Comparison of ENCODE assay signal across 9 cellular contexts in the genomic region with DNA sequence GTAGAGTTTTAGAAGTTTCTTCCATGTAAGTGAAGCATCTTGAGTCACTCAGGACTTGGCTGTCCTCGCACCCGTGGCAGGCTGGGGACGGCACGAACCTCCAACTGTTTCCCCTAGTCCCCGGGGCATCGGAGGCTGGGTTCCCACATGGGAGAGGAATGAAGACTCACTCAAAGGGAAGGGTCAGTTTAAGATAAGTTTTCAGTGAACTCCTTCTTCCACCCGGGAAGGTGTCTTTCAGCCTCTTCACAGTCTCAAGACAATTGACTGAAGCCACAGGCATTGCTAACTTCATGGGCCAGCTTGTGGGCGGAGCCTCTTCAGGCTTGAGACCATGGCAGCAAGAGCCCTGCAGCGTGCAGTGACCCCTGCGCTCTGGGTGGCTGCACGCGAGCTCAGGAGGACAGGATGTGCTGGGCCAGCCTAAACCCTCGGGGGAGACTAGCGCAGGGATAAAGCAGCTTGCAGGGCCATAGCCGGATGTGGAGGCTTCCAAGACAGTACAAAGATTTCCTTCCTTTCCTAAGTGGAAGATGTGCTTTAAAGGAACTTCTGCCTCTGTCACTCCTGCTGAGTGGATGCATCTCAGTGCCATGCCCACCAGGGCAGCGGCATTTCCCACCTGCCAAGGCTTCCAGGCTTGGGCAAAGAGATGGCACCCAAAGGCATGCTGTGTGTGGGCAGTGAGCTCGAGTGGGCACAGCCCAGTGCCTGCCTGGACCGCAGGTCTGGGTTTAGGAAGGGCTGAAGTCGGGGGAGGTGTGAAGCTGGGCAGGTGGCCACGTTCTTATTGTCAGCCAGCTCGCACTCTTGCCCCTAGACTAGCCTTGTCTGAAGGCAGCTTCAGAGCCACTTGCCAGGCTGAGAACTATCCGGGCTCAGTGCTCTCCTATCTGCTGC. TPM values are rescaled to one million over a fixed set of nuclear protein-coding genes. Genes with fewer than 3 reads are reported as not detected.
DNase-seq lines count a peak whose midpoint lies in the region; ATAC-seq, FAIRE-seq and TF ChIP-seq lines count a peak whose summit lies in the region.
"Had no signal": no experiment of that assay in that cellular context is flagged by ENCODE, and none has a peak within 500 bp of the region (broad histone marks: within the 10 kb centered on the region; RNA-seq: fewer than 3 reads in every experiment).

No MANE protein-coding gene starts in this region.

- in situ Hi-C loops in brain microvascular endothelial cell (cut with HindIII; ENCODE audit: low pct_ligation_motif_present, low sequenced_read_pairs) = no loop called here
- in situ Hi-C loops in HepG2 (cut with HindIII; ENCODE audit: extremely low pct_ligation_motif_present, low pct_unique_long_range_greater_than_20kb) = no loop called here

- no TSS peak for BruUV-seq in HepG2 (replicated peaks; lab: Mats Ljungman, UMichigan)

- peaks cover 19% of the 10 kb centered on the region for H3K36me3 Mint-ChIP-seq in activated CD4-positive, alpha-beta memory T cell treated with anti-CD3 and anti-CD28 coated beads, Interleukin-2, amount 10 ng/mL, durations not matched to agents 7 days and 5 days (ENCODE audit: low read depth)

- ATAC-seq in HepG2 = no peak

- peaks cover 30% of the 10 kb centered on the region for H3K4me1 ChIP-seq in HepG2 (ENCODE audit: insufficient read depth, low read length)

- H3K4me3 Mint-ChIP-seq in activated CD4-positive, alpha-beta memory T cell treated with anti-CD3 and anti-CD28 coated beads, Interleukin-2, amount 10 ng/mL, durations not matched to agents 7 days and 5 days = no peak overlapping the region

- no peak overlapping the region for H3K9ac ChIP-seq in HepG2 (ENCODE audit: insufficient read depth, low read depth, low read length)

- POLR2A ChIA-PET in AG04450 (lab: Yijun Ruan, JAX) (interaction anchor here (0.9 to 1.2 kb wide), 2 partner anchors 62 to 239 kb away, joined by 5 read pairs; no protein-coding TSS in a partner anchor), HepG2 (lab: Yijun Ruan, JAX) (no interaction called here)
- POLR2A ChIA-PET in activated CD4-positive, alpha-beta memory T cell treated with anti-CD3 and anti-CD28 coated beads, Interleukin-2, amount 10 ng/mL, durations not matched to agents 7 days and 5 days (lab: Charles Lee) = interaction anchor here (0.8 kb wide), 1 partner anchor 9 kb away, joined by 3 read pairs; no protein-coding TSS in a partner anchor

- H3K27me3 ChIP-seq in AG04450 (ENCODE audit: control insufficient read depth, insufficient read depth, low read length) (no peaks in the 10 kb centered on the region), brain microvascular endothelial cell (replicated peaks) (no peaks in the 10 kb centered on the region), HepG2 (ENCODE audit: control insufficient read depth in 1 of 2, insufficient read depth in 2 of 2, low read length in 2 of 2) (peaks cover 0 to 4% of the 10 kb centered on the region in 2 experiments; a peak in 1 of 5 replicates)

- H3K4me1 Mint-ChIP-seq in activated CD4-positive, alpha-beta memory T cell treated with anti-CD3 and anti-CD28 coated beads, Interleukin-2, amount 10 ng/mL, durations not matched to agents 7 days and 5 days = no peaks in the 10 kb centered on the region

- no peaks in the 10 kb centered on the region for H3K27me3 Mint-ChIP-seq in activated CD4-positive, alpha-beta memory T cell treated with anti-CD3 and anti-CD28 coated beads, Interleukin-2, amount 10 ng/mL, durations not matched to agents 7 days and 5 days

- no peak for FAIRE-seq in HepG2 (lab: Jason Lieb, UNC)
- FAIRE-seq: A204.1 had no signal

- no peak overlapping the region for H3K27ac Mint-ChIP-seq in activated CD4-positive, alpha-beta memory T cell treated with anti-CD3 and anti-CD28 coated beads, Interleukin-2, amount 10 ng/mL, durations not matched to agents 7 days and 5 days

- TF ChIP-seq POLR2A in HepG2 (IDR thresholded peaks at IDR 0.05; ENCODE audit: insufficient read depth in 1 of 2, low read depth in 2 of 2, low read length in 2 of 2) = no peak

- CTCF ChIA-PET in AG04450 (lab: Charles Lee) (interaction anchor here (0.9 to 1.8 kb wide), 5 partner anchors 10 to 239 kb away, joined by 3 to 8 read pairs (median 4); no protein-coding TSS in a partner anchor), HepG2 (lab: Yijun Ruan, JAX; ENCODE audit: low intra/inter-chr PET ratio, low total read pairs) (no interaction called here)
- CTCF ChIA-PET in activated CD4-positive, alpha-beta memory T cell treated with anti-CD3 and anti-CD28 coated beads, Interleukin-2, amount 10 ng/mL, durations not matched to agents 7 days and 5 days (lab: Charles Lee) = interaction anchor here (0.9 kb wide), 1 partner anchor 52 kb away, joined by 3 read pairs; no protein-coding TSS in a partner anchor

- no peak for TF ChIP-seq RAD21 in HepG2 (CRISPR knock-in tag; IDR thresholded peaks at IDR 0.05)

- no peak overlapping the region for H2AFZ ChIP-seq in HepG2 (ENCODE audit: low read length)

- H3K36me3 ChIP-seq in brain microvascular endothelial cell (replicated peaks) = peaks cover 41% of the 10 kb centered on the region
- H3K36me3 ChIP-seq in HepG2 (replicated peaks in 1 of 2; ENCODE audit: control insufficient read depth in 1 of 2, insufficient read depth in 2 of 2, low read length in 2 of 2) = peaks cover 18 to 38% of the 10 kb centered on the region in 2 experiments

- H3K4me2 ChIP-seq in HepG2 (ENCODE audit: low read depth, low read length) = no peak overlapping the region

- 92% methylated on average over 16 of the region's 22 CpGs for WGBS in HepG2 (ENCODE audit: low lambda C conversion rate)

- DNase-seq in AG04450 (ENCODE audit: low read depth, low spot score) (no peak), brain microvascular endothelial cell (peak; percentile 25), HepG2 (ENCODE audit: low spot score) (no peak), DMS 273 (lab: John Stamatoyannopoulos, UW; ENCODE audit: unreplicated experiment) (no peak)
- no peak for DNase-seq in stimulated activated CD4-positive, alpha-beta T cell treated with anti-CD3 and anti-CD28 coated beads, Interleukin-4, amount 100 ng/mL, for 4 hours
- no peak for DNase-seq in activated CD4-positive, alpha-beta memory T cell treated with anti-CD3 and anti-CD28 coated beads, Interleukin-2, amount 10 ng/mL, durations not matched to agents 7 days and 5 days
- DNase-seq: activated effector memory CD4-positive, alpha-beta T cell treated with anti-CD3 and anti-CD28 coated beads, Interleukin-2, amount 50 U/mL, for 16 hours; occipital lobe had no signal

- intact Hi-C loops in HepG2 (cut with micrococcal nuclease; ENCODE audit: unreplicated experiment) = no loop called here

- H3K79me2 ChIP-seq in HepG2 (ENCODE audit: insufficient read depth, low read length) = no peaks in the 10 kb centered on the region

- TF ChIP-seq EP300 in HepG2 (IDR thresholded peaks at IDR 0.05; ENCODE audit: low read depth in 2 of 2, low read length in 2 of 2) (no peak), HepG2 (CRISPR knock-in tag; IDR thresholded peaks at IDR 0.05; ENCODE audit: borderline replicate concordance) (no peak)

- no peaks in the 10 kb centered on the region for H4K20me1 ChIP-seq in HepG2 (ENCODE audit: insufficient read depth, low read length)

- H3K9me3 Mint-ChIP-seq in activated CD4-positive, alpha-beta memory T cell treated with anti-CD3 and anti-CD28 coated beads, Interleukin-2, amount 10 ng/mL, durations not matched to agents 7 days and 5 days = no peaks in the 10 kb centered on the region

- H3K27ac ChIP-seq in AG04450 (ENCODE audit: low read depth, low read length) (peak overlapping the region; percentile 31), brain microvascular endothelial cell (peak overlapping the region; percentile 65), HepG2 (ENCODE audit: extremely low read length, insufficient read depth, low read length) (no peak overlapping the region)

- no peak for TF ChIP-seq CTCF in AG04450 (IDR thresholded peaks at IDR 0.05; ENCODE audit: low read depth, low read length)
- no peak for TF ChIP-seq CTCF in brain microvascular endothelial cell (IDR thresholded peaks at IDR 0.05; ENCODE audit: low read depth, low read length, missing control alignments)
- no peak for TF ChIP-seq CTCF in HepG2 (CRISPR knock-in tag; IDR thresholded peaks at IDR 0.05)

- no peak overlapping the region for H3K4me3 ChIP-seq in AG04450 (ENCODE audit: low read depth, low read length)
- no peak overlapping the region for H3K4me3 ChIP-seq in brain microvascular endothelial cell (ENCODE audit: low read depth, low read length)
- no peak overlapping the region for H3K4me3 ChIP-seq in HepG2 (replicated peaks in 1 of 3; ENCODE audit: insufficient read depth in 1 of 3, low read depth in 2 of 3, low read length in 3 of 3)

- H3K9me3 ChIP-seq in AG04450 (ENCODE audit: control insufficient read depth, insufficient read depth, low read length) = no peaks in the 10 kb centered on the region
- no peaks in the 10 kb centered on the region for H3K9me3 ChIP-seq in HepG2 (ENCODE audit: low read length)

RNA-seq across cellular contexts. Expression of a gene that starts 32.9 kb away (rescaled TPM):
- 40.6 and 48.6 TPM in 2 replicates for polyA plus RNA-seq in AG04450 (2011; rRNA removed)
- 39.5 and 40.5 TPM in 2 replicates for polyA minus RNA-seq in AG04450 (2011; rRNA and poly(A)+ RNA removed)
- 31.6 and 31.9 TPM in 2 replicates for total RNA-seq in HepG2 (2016; rRNA removed; fragmentation: Illumina TruSeq; extraction: Trizol)
- 9.2 and 10.5 TPM in 2 replicates for total RNA-seq in HepG2 (2016; cell fraction: cytosol; rRNA removed; fragmentation: Illumina TruSeq; extraction: Trizol; ENCODE audit: low read depth)
- total RNA-seq in HepG2 (2016; cell fraction: insoluble cytoplasmic fraction; rRNA removed; fragmentation: Illumina TruSeq; extraction: Trizol) = 23.6 and 33.0 TPM in 2 replicates
- 9.1 and 9.4 TPM in 2 replicates for total RNA-seq in HepG2 (2016; cell fraction: membrane; rRNA removed; fragmentation: Illumina TruSeq; extraction: Trizol)
- total RNA-seq in HepG2 (2016; cell fraction: nucleus; rRNA removed; fragmentation: Illumina TruSeq; extraction: Trizol) = 42.7 and 45.7 TPM in 2 replicates
- 56.1 and 59.4 TPM in 2 replicates for polyA plus RNA-seq in HepG2 (2011; rRNA removed)
- polyA plus RNA-seq in HepG2 (2011; cell fraction: cytosol; rRNA removed) = 22.8 and 28.5 TPM in 2 replicates
- polyA plus RNA-seq in HepG2 (2011; cell fraction: nucleus; rRNA removed) = 197 and 240 TPM in 2 replicates
- 26.0 and 29.4 TPM in 2 replicates for polyA plus RNA-seq in HepG2 (2012)
- polyA plus RNA-seq in HepG2 (2016; cell fraction: cytosol; fragmentation: Illumina TruSeq; extraction: Trizol; ENCODE audit: low read depth) = 2.5 and 3.3 TPM in 2 replicates
- 30.7 and 39.2 TPM in 2 replicates for polyA plus RNA-seq in HepG2 (2016; cell fraction: insoluble cytoplasmic fraction; fragmentation: Illumina TruSeq; extraction: Trizol; ENCODE audit: low read depth)
- polyA plus RNA-seq in HepG2 (2016; cell fraction: membrane; fragmentation: Illumina TruSeq; extraction: Trizol; ENCODE audit: low read depth) = 6.2 and 7.6 TPM in 2 replicates
- 66.3 and 80.1 TPM in 2 replicates for polyA plus RNA-seq in HepG2 (2016; cell fraction: nucleus; fragmentation: Illumina TruSeq; extraction: Trizol; ENCODE audit: insufficient read depth, low read depth)
- polyA minus RNA-seq in HepG2 (2011; rRNA and poly(A)+ RNA removed; ENCODE audit: low replicate concordance) = 22.5 and 39.0 TPM in 2 replicates
- 15.4 and 16.6 TPM in 2 replicates for polyA minus RNA-seq in HepG2 (2011; cell fraction: cytosol; rRNA and poly(A)+ RNA removed)
- polyA minus RNA-seq in HepG2 (2011; cell fraction: nucleus; rRNA and poly(A)+ RNA removed) = 108 and 114 TPM in 2 replicates
- total RNA-seq in activated CD4-positive, alpha-beta memory T cell treated with anti-CD3 and anti-CD28 coated beads, Interleukin-2, amount 10 ng/mL, durations not matched to agents 7 days and 5 days = 10 to 100 TPM; 62.5 to 66.3 TPM

RNA-seq across cellular contexts. Expression of a gene that starts 36.9 kb away (rescaled TPM):
- polyA plus RNA-seq in AG04450 (2011; rRNA removed) = 5.5 and 6.1 TPM in 2 replicates
- polyA minus RNA-seq in AG04450 (2011; rRNA and poly(A)+ RNA removed) = 4.2 and 5.0 TPM in 2 replicates
- total RNA-seq in HepG2 (2016; rRNA removed; fragmentation: Illumina TruSeq; extraction: Trizol) = 0.21 and 0.33 TPM in 2 replicates
- 0.97 and 1.2 TPM in 2 replicates for total RNA-seq in HepG2 (2016; cell fraction: cytosol; rRNA removed; fragmentation: Illumina TruSeq; extraction: Trizol; ENCODE audit: low read depth)
- 0.16 and 0.22 TPM in 2 replicates for total RNA-seq in HepG2 (2016; cell fraction: insoluble cytoplasmic fraction; rRNA removed; fragmentation: Illumina TruSeq; extraction: Trizol)
- 0.77 and 1.3 TPM in 2 replicates for total RNA-seq in HepG2 (2016; cell fraction: membrane; rRNA removed; fragmentation: Illumina TruSeq; extraction: Trizol)
- 0.12 and 0.13 TPM in 2 replicates for total RNA-seq in HepG2 (2016; cell fraction: nucleus; rRNA removed; fragmentation: Illumina TruSeq; extraction: Trizol)
- 1.9 and 2.5 TPM in 2 replicates for polyA plus RNA-seq in HepG2 (2011; rRNA removed)
- 0.96 and 1.0 TPM in 2 replicates for polyA plus RNA-seq in HepG2 (2011; cell fraction: cytosol; rRNA removed)
- polyA plus RNA-seq in HepG2 (2011; cell fraction: nucleus; rRNA removed) = 1.5 and 1.6 TPM in 2 replicates
- 0.58 and 1.1 TPM in 2 replicates for polyA plus RNA-seq in HepG2 (2012)
- polyA plus RNA-seq in HepG2 (2016; cell fraction: cytosol; fragmentation: Illumina TruSeq; extraction: Trizol; ENCODE audit: low read depth) = 0.79 and 1.7 TPM in 2 replicates
- polyA plus RNA-seq in HepG2 (2016; cell fraction: insoluble cytoplasmic fraction; fragmentation: Illumina TruSeq; extraction: Trizol; ENCODE audit: low read depth) = 0.34 and 0.50 TPM in 2 replicates
- 1.0 and 1.3 TPM in 2 replicates for polyA plus RNA-seq in HepG2 (2016; cell fraction: membrane; fragmentation: Illumina TruSeq; extraction: Trizol; ENCODE audit: low read depth)
- polyA plus RNA-seq in HepG2 (2016; cell fraction: nucleus; fragmentation: Illumina TruSeq; extraction: Trizol; ENCODE audit: insufficient read depth, low read depth) = 0.42 and 0.67 TPM in 2 replicates
- 0.72 and 0.86 TPM in 2 replicates for polyA minus RNA-seq in HepG2 (2011; rRNA and poly(A)+ RNA removed; ENCODE audit: low replicate concordance)
- polyA minus RNA-seq in HepG2 (2011; cell fraction: cytosol; rRNA and poly(A)+ RNA removed) = 0.69 and 0.70 TPM in 2 replicates
- 0.77 and 1.6 TPM in 2 replicates for polyA minus RNA-seq in HepG2 (2011; cell fraction: nucleus; rRNA and poly(A)+ RNA removed)
- total RNA-seq in activated CD4-positive, alpha-beta memory T cell treated with anti-CD3 and anti-CD28 coated beads, Interleukin-2, amount 10 ng/mL, durations not matched to agents 7 days and 5 days = 10 to 100 TPM; 17.3 to 17.5 TPM

RNA-seq across cellular contexts. Expression of a gene that starts 56.6 kb away (rescaled TPM):
- polyA plus RNA-seq in AG04450 (2011; rRNA removed) = 12.6 and 17.8 TPM in 2 replicates
- polyA minus RNA-seq in AG04450 (2011; rRNA and poly(A)+ RNA removed) = 6.8 and 7.4 TPM in 2 replicates
- total RNA-seq in HepG2 (2016; rRNA removed; fragmentation: Illumina TruSeq; extraction: Trizol) = 39.7 and 57.4 TPM in 2 replicates
- total RNA-seq in HepG2 (2016; cell fraction: cytosol; rRNA removed; fragmentation: Illumina TruSeq; extraction: Trizol; ENCODE audit: low read depth) = 33.2 and 40.3 TPM in 2 replicates
- total RNA-seq in HepG2 (2016; cell fraction: insoluble cytoplasmic fraction; rRNA removed; fragmentation: Illumina TruSeq; extraction: Trizol) = 40.0 and 62.7 TPM in 2 replicates
- total RNA-seq in HepG2 (2016; cell fraction: membrane; rRNA removed; fragmentation: Illumina TruSeq; extraction: Trizol) = 45.7 and 54.6 TPM in 2 replicates
- 34.2 and 40.4 TPM in 2 replicates for total RNA-seq in HepG2 (2016; cell fraction: nucleus; rRNA removed; fragmentation: Illumina TruSeq; extraction: Trizol)
- polyA plus RNA-seq in HepG2 (2011; rRNA removed) = 16.6 and 18.0 TPM in 2 replicates
- polyA plus RNA-seq in HepG2 (2011; cell fraction: cytosol; rRNA removed) = 15.2 and 26.9 TPM in 2 replicates
- 10.9 and 11.0 TPM in 2 replicates for polyA plus RNA-seq in HepG2 (2011; cell fraction: nucleus; rRNA removed)
- 13.3 and 21.0 TPM in 2 replicates for polyA plus RNA-seq in HepG2 (2012)
- 42.3 and 50.0 TPM in 2 replicates for polyA plus RNA-seq in HepG2 (2016; cell fraction: cytosol; fragmentation: Illumina TruSeq; extraction: Trizol; ENCODE audit: low read depth)
- polyA plus RNA-seq in HepG2 (2016; cell fraction: insoluble cytoplasmic fraction; fragmentation: Illumina TruSeq; extraction: Trizol; ENCODE audit: low read depth) = 46.2 TPM in 2 replicates
- 43.9 and 48.5 TPM in 2 replicates for polyA plus RNA-seq in HepG2 (2016; cell fraction: membrane; fragmentation: Illumina TruSeq; extraction: Trizol; ENCODE audit: low read depth)
- 73.9 and 89.3 TPM in 2 replicates for polyA plus RNA-seq in HepG2 (2016; cell fraction: nucleus; fragmentation: Illumina TruSeq; extraction: Trizol; ENCODE audit: insufficient read depth, low read depth)
- 24.5 and 32.2 TPM in 2 replicates for polyA minus RNA-seq in HepG2 (2011; rRNA and poly(A)+ RNA removed; ENCODE audit: low replicate concordance)
- polyA minus RNA-seq in HepG2 (2011; cell fraction: cytosol; rRNA and poly(A)+ RNA removed) = 8.3 and 14.1 TPM in 2 replicates
- polyA minus RNA-seq in HepG2 (2011; cell fraction: nucleus; rRNA and poly(A)+ RNA removed) = 2.6 and 5.5 TPM in 2 replicates
- total RNA-seq in activated CD4-positive, alpha-beta memory T cell treated with anti-CD3 and anti-CD28 coated beads, Interleukin-2, amount 10 ng/mL, durations not matched to agents 7 days and 5 days = 10 to 100 TPM; 61.4 to 62.1 TPM

Comparison
In these comparisons a context has a peak if more than half of its experiments do, and no peak if none do; other contexts are left out.
1. RNA of a gene that starts 36.9 kb away (total RNA-seq): 17.3 to 17.5 TPM in activated CD4-positive, alpha-beta memory T cell treated with anti-CD3 and anti-CD28 coated beads, Interleukin-2, amount 10 ng/mL, durations not matched to agents 7 days and 5 days; 0.12 to 1.3 TPM in HepG2; every median in the first group is over 4 times any median in the second.